Comparison of ENCODE assay signal across 8 cellular contexts in the genomic region with DNA sequence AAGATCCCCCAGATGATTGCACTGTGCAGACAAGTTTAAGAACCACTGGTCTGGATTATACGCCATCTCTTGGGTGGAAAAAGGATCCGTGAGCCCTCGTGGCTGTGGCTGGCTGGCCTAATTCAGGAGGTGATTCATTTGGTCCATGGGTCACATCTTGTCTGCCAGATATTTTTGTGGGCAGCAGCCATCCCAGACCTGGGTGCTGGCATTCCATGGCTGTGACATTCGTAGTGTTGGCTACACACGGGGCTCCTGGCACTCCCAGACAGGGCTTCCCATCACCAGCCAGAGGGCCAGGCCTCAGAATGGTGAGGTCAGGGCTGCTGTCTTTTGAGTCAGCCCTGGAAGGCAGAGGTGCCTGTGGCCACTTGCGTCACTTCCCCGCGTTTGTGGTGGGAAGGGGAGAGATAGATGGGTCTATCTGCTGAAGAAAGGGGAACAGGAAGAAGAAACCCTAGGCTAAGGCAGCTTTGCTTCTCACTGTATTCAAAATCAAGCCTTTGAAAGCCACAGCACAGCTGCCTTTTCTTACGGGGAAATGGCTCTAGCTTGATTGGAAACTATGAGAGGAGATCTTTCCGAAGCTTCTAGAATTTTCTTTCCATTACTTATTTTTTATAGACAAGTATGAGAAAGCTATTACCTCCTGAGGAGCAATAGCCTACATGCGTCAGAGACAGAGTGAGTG. TPM values are rescaled to one million over a fixed set of nuclear protein-coding genes. Genes with fewer than 3 reads are reported as not detected.
DNase-seq lines count a peak whose midpoint lies in the region; ATAC-seq lines count a peak whose summit lies in the region.

No MANE protein-coding gene starts in this region.

- in situ Hi-C loops in G401 (cut with HindIII; ENCODE audit: low sequenced_read_pairs): no loop called here

- ATAC-seq in GM19452 (IDR thresholded peaks at IDR 0.05; ENCODE audit: unreplicated experiment) (peak; percentile 82), HG03558 (IDR thresholded peaks at IDR 0.05; ENCODE audit: extremely low read depth, unreplicated experiment) (peak; percentile 83)

- DNase-seq in AML-193 (lab: John Stamatoyannopoulos, UW) (peak; percentile 97 to 98), renal cortical epithelial cell (ENCODE audit: low read depth) (peak; percentile 39), NCI-H1694 treated with DMSO at 0.1 percent for 48 hours (lab: John Stamatoyannopoulos, UW) (no peak), G401 (ENCODE audit: low spot score) (no peak)
- peak; percentile 83 for DNase-seq in activated CD4-positive, alpha-beta T cell treated with anti-CD3 and anti-CD28 coated beads, Interleukin-2, amount 50 U/mL, for 1 hour
- DNase-seq in effector CD4-positive, alpha-beta T cell: peak; percentile 78

RNA-seq across cellular contexts. Expression of gene EIF2D, which starts 32.4 kb away (rescaled TPM):
- 40.5 and 52.8 TPM in 2 replicates for total RNA-seq in renal cortical epithelial cell
- 58.2 and 63.7 TPM in 2 replicates for total RNA-seq in G401 (2014; rRNA removed; shearing (Covaris generic))

RNA-seq across cellular contexts. Expression of gene DYRK3, which starts 55.4 kb away (rescaled TPM):
- total RNA-seq in renal cortical epithelial cell: 13.5 and 15.6 TPM in 2 replicates
- total RNA-seq in G401 (2014; rRNA removed; shearing (Covaris generic)): 22.2 and 24.1 TPM in 2 replicates

Comparison
In these comparisons a context has a peak if more than half of its experiments do, and no peak if none do; other contexts are left out.
1. DNase-seq: peak in AML-193 (2 of 2), activated CD4-positive, alpha-beta T cell treated with anti-CD3 and anti-CD28 coated beads, Interleukin-2, amount 50 U/mL, for 1 hour (single experiment), effector CD4-positive, alpha-beta T cell (single experiment) and renal cortical epithelial cell (single experiment); none in NCI-H1694 treated with DMSO at 0.1 percent for 48 hours (single experiment) and G401 (single experiment).